Comparison of ENCODE assay signal across 22 cellular contexts in genomic region chr20:31936430-31936829, GRCh38. TPM values are rescaled to one million over a fixed set of nuclear protein-coding genes. Genes with fewer than 3 reads are reported as not detected.
"Had no signal": no experiment of that assay in that cellular context is flagged by ENCODE, and none has a peak within 500 bp of the region (broad histone marks: within the 10 kb centered on the region; RNA-seq: fewer than 3 reads in every experiment).

No MANE protein-coding gene starts in this region.

- H3K27me3 ChIP-seq: MG63 had no signal

- H3K27ac ChIP-seq: RWPE1 had no signal

- H3K9me3 ChIP-seq: MG63, SK-N-SH had no signal

- H3K36me3 ChIP-seq: MG63 had no signal

- H3K9me2 ChIP-seq: SK-N-SH had no signal

- H3K4me3 ChIP-seq: MG63 had no signal

- H3K4me2 ChIP-seq: SK-N-SH had no signal

- DNase-seq: IMR-90, Karpas-422, KG1, MG63, NCI-H1092 treated with DMSO at 0.1 percent for 48 hours, NCI-H1436, NCI-H187, NCI-H2029, NCI-H2081 treated with DMSO at 0.1 percent for 48 hours, NCI-H2171, NCI-H226, NCI-H446, NCI-H510A, NCI-H524 treated with DMSO at 0.1 percent for 48 hours, NCI-H69, NCI-H774, SHP77, SK-N-SH, SW 1271 had no signal

RNA-seq across cellular contexts. Expression of gene XKR7, which starts 31.5 kb away (rescaled TPM):
- total RNA-seq: HepG2, HT1080, IMR-90 had no signal
- polyA plus RNA-seq: HepG2, IMR-90 had no signal
